1 cellular context compared by ENCODE assay signal in genomic region chr4:139015269-139015947, GRCh38.
TF ChIP-seq lines count a peak whose summit lies in the region.

TSS of gene NOCT (plus strand) at chr4:139015781. CDS start at chr4:139015982, 201 bp downstream.

TF ChIP-seq in HepG2, 621 proteins besides CTCF, POLR2A, EP300 and RAD21 (continued from another document and continues in another):
- peak; percentile 50; the same call in 1 of the 2 replicates for TF ChIP-seq ZBTB4 (CRISPR knock-in tag; IDR thresholded peaks at IDR 0.05; ENCODE audit: borderline replicate concordance)
- TF ChIP-seq ZNF430 (CRISPR knock-in tag; IDR thresholded peaks at IDR 0.05) = peak; percentile 52; the same call in 1 of the 2 replicates
- peak; percentile 40 for TF ChIP-seq YY1 (IDR thresholded peaks at IDR 0.05; ENCODE audit: insufficient read depth, insufficient replicate concordance, low read depth, low read length)
- TF ChIP-seq ZNF83 (CRISPR knock-in tag; IDR thresholded peaks at IDR 0.05; ENCODE audit: borderline replicate concordance) = no peak
- no peak for TF ChIP-seq ZMAT3 (CRISPR knock-in tag; conservative IDR thresholded peaks at IDR 0.05)
- TF ChIP-seq THAP8 (CRISPR knock-in tag; IDR thresholded peaks at IDR 0.05; ENCODE audit: borderline replicate concordance) = peak; percentile 92; the same call in 1 of the 2 replicates
- TF ChIP-seq ZNF318 (CRISPR knock-in tag; IDR thresholded peaks at IDR 0.05) = no peak
- TF ChIP-seq FOXA3 (CRISPR knock-in tag; IDR thresholded peaks at IDR 0.05) = 0 out of 2 replicates have a peak, but pooled peaks have one; percentile 18
- peak; percentile 72; the same call in 1 of the 2 replicates for TF ChIP-seq HOXD1 (CRISPR knock-in tag; IDR thresholded peaks at IDR 0.05)
- no peak for TF ChIP-seq ONECUT2 (CRISPR knock-in tag; IDR thresholded peaks at IDR 0.05)
- no peak for TF ChIP-seq STAG1 (CRISPR knock-in tag; IDR thresholded peaks at IDR 0.05)
- peak; percentile 8; the same call in 1 of the 2 replicates for TF ChIP-seq ZNF263 (CRISPR knock-in tag; IDR thresholded peaks at IDR 0.05)
- 0 out of 2 replicates have a peak, but pooled peaks have one; percentile 15 for TF ChIP-seq SMAD9 (CRISPR knock-in tag; IDR thresholded peaks at IDR 0.05)
- TF ChIP-seq SNAPC4 (CRISPR knock-in tag; IDR thresholded peaks at IDR 0.05) = peak; percentile 73; the same call in 1 of the 2 replicates
- TF ChIP-seq POLR2AphosphoS5 (IDR thresholded peaks at IDR 0.05; ENCODE audit: low read depth, low read length) = peak; percentile 92
- TF ChIP-seq PREB (CRISPR knock-in tag; IDR thresholded peaks at IDR 0.05) = 0 out of 2 replicates have a peak, but pooled peaks have one; percentile 59
- peak; percentile 6; the same call in 1 of the 2 replicates for TF ChIP-seq HOXA5 (CRISPR knock-in tag; IDR thresholded peaks at IDR 0.05)
- TF ChIP-seq ZNF747 (CRISPR knock-in tag; IDR thresholded peaks at IDR 0.05; ENCODE audit: borderline replicate concordance) = no peak
- no peak; the same call in 1 of the 2 replicates for TF ChIP-seq MTF1 (CRISPR knock-in tag; IDR thresholded peaks at IDR 0.05)
- 0 out of 2 replicates have a peak, but pooled peaks have one; percentile 7 for TF ChIP-seq CSRNP1 (CRISPR knock-in tag; IDR thresholded peaks at IDR 0.05)
- TF ChIP-seq KDM2A (CRISPR knock-in tag; IDR thresholded peaks at IDR 0.05; ENCODE audit: borderline replicate concordance, low read depth) = peak; percentile 70; the same call in 1 of the 2 replicates
- peak; percentile 46; the same call in 1 of the 2 replicates for TF ChIP-seq RNF2 (conservative IDR thresholded peaks at IDR 0.05; ENCODE audit: low read depth)
- TF ChIP-seq HDAC1 (CRISPR knock-in tag; IDR thresholded peaks at IDR 0.05) = peak; percentile 96
- no peak for TF ChIP-seq JARID2 (CRISPR knock-in tag; IDR thresholded peaks at IDR 0.05; ENCODE audit: insufficient replicate concordance)
- TF ChIP-seq ATF7-NPFF (CRISPR knock-in tag; IDR thresholded peaks at IDR 0.05; ENCODE audit: low read depth) = peak; percentile 86; the same call in 1 of the 2 replicates
- TF ChIP-seq ZHX1 (CRISPR knock-in tag; IDR thresholded peaks at IDR 0.05; ENCODE audit: low read depth) = peak; percentile 58; the same call in 1 of the 2 replicates
- TF ChIP-seq ZNF12 (CRISPR knock-in tag; IDR thresholded peaks at IDR 0.05) = peak; percentile 72; the same call in 1 of the 2 replicates
- peak in 1 of 2 experiments; percentile 74; a peak in 2 of 4 replicates for TF ChIP-seq KLF16 (CRISPR knock-in tag; IDR thresholded peaks at IDR 0.05)
- TF ChIP-seq ZNF235 (CRISPR knock-in tag; IDR thresholded peaks at IDR 0.05; ENCODE audit: borderline replicate concordance) = peak; percentile 73; the same call in 1 of the 2 replicates
- TF ChIP-seq ZNF615 (CRISPR knock-in tag; IDR thresholded peaks at IDR 0.05; ENCODE audit: borderline replicate concordance) = 0 out of 2 replicates have a peak, but pooled peaks have one; percentile 74
- TF ChIP-seq ZNF121 (CRISPR knock-in tag; IDR thresholded peaks at IDR 0.05) = 0 out of 2 replicates have a peak, but pooled peaks have one; percentile 19
- peak; percentile 94 for TF ChIP-seq ZNF501 (CRISPR knock-in tag; IDR thresholded peaks at IDR 0.05)
- peak; percentile 43; the same call in 1 of the 2 replicates for TF ChIP-seq ZNF205 (CRISPR knock-in tag; IDR thresholded peaks at IDR 0.05)
